In genomic region chr15:67832965-67833503, GRCh38 we compare ENCODE assay signal across 13 cellular contexts. TPM values are rescaled to one million over a fixed set of nuclear protein-coding genes. Genes with fewer than 3 reads are reported as not detected.
DNase-seq lines count a peak whose midpoint lies in the region; ATAC-seq, FAIRE-seq and TF ChIP-seq lines count a peak whose summit lies in the region.
"Had no signal": no experiment of that assay in that cellular context is flagged by ENCODE, and none has a peak within 500 bp of the region (broad histone marks: within the 10 kb centered on the region; RNA-seq: fewer than 3 reads in every experiment).

No MANE protein-coding gene starts in this region.

- H3K9me2 ChIP-seq in hepatocyte (replicated peaks; ENCODE audit: insufficient read depth): no peaks in the 10 kb centered on the region

- H4K20me1 ChIP-seq in hepatocyte (ENCODE audit: insufficient read depth, poor library complexity, severe bottlenecking): no peaks in the 10 kb centered on the region

- H3K27ac ChIP-seq in hepatocyte: no peak overlapping the region
- H3K27ac ChIP-seq: C4-2B had no signal

- TF ChIP-seq CTCF in hepatocyte (IDR thresholded peaks at IDR 0.05; ENCODE audit: poor library complexity): no peak

- ATAC-seq in activated CD8-positive, alpha-beta memory T cell treated with anti-CD3 and anti-CD28 coated beads, Interleukin-2, amount 10 ng/mL, durations not matched to agents 7 days and 5 days: no peak
- ATAC-seq in T-helper 17 cell: no peak

- H3K36me3 ChIP-seq in hepatocyte (replicated peaks; ENCODE audit: insufficient read depth, low read depth): no peaks in the 10 kb centered on the region

- H3K9me3 ChIP-seq in T-helper 17 cell (ENCODE audit: control insufficient read depth, low read length, poor library complexity, severe bottlenecking) (no peaks in the 10 kb centered on the region), hepatocyte (ENCODE audit: low read depth) (no peaks in the 10 kb centered on the region)

- CTCF ChIA-PET in activated CD8-positive, alpha-beta memory T cell treated with anti-CD3 and anti-CD28 coated beads, Interleukin-2, amount 10 ng/mL, durations not matched to agents 7 days and 5 days (lab: Charles Lee): interaction anchor here (1.0 to 2.0 kb wide), 4 partner anchors 311 to 376 kb away, joined by 3 to 10 read pairs (median 3); no protein-coding TSS in a partner anchor

- H3K4me3 Mint-ChIP-seq in activated CD8-positive, alpha-beta memory T cell treated with anti-CD3 and anti-CD28 coated beads, Interleukin-2, amount 10 ng/mL, durations not matched to agents 7 days and 5 days: peak overlapping the region; percentile 10
- peak overlapping the region; percentile 92 for H3K4me3 Mint-ChIP-seq in T-helper 17 cell

- H2AFZ ChIP-seq in hepatocyte: no peak overlapping the region

- peaks cover 81% of the 10 kb centered on the region for H3K27me3 ChIP-seq in hepatocyte

- H3K4me3 ChIP-seq in hepatocyte (peak overlapping the region; percentile 9), skeletal muscle cell (ENCODE audit: low read depth, low read length) (peak overlapping the region; percentile 33)

- no peaks in the 10 kb centered on the region for H3K9me3 Mint-ChIP-seq in activated CD8-positive, alpha-beta memory T cell treated with anti-CD3 and anti-CD28 coated beads, Interleukin-2, amount 10 ng/mL, durations not matched to agents 7 days and 5 days (ENCODE audit: low read depth)

- H3K36me3 Mint-ChIP-seq in activated CD8-positive, alpha-beta memory T cell treated with anti-CD3 and anti-CD28 coated beads, Interleukin-2, amount 10 ng/mL, durations not matched to agents 7 days and 5 days: peaks cover 3% of the 10 kb centered on the region
- peaks cover 5% of the 10 kb centered on the region for H3K36me3 Mint-ChIP-seq in T-helper 17 cell (ENCODE audit: low read depth)

- no peak overlapping the region for H3K27ac Mint-ChIP-seq in activated CD8-positive, alpha-beta memory T cell treated with anti-CD3 and anti-CD28 coated beads, Interleukin-2, amount 10 ng/mL, durations not matched to agents 7 days and 5 days
- H3K27ac Mint-ChIP-seq in T-helper 17 cell: peak overlapping the region; percentile 45

- FAIRE-seq in HTR-8/SVneo (lab: Jason Lieb, UNC): no peak

- H3K4me2 ChIP-seq in hepatocyte: peak overlapping the region; percentile 76

- 6% methylated on average over 23 of the region's 23 CpGs for WGBS in hepatocyte (ENCODE audit: low lambda C conversion rate, missing lambda C conversion rate)

- no peaks in the 10 kb centered on the region for H3K79me2 ChIP-seq in hepatocyte

- H3K4me1 Mint-ChIP-seq in activated CD8-positive, alpha-beta memory T cell treated with anti-CD3 and anti-CD28 coated beads, Interleukin-2, amount 10 ng/mL, durations not matched to agents 7 days and 5 days: peaks cover 34% of the 10 kb centered on the region
- peaks cover 46% of the 10 kb centered on the region for H3K4me1 Mint-ChIP-seq in T-helper 17 cell

- no peak for DNase-seq in activated CD8-positive, alpha-beta memory T cell treated with anti-CD3 and anti-CD28 coated beads, Interleukin-2, amount 10 ng/mL, durations not matched to agents 7 days and 5 days
- DNase-seq in activated CD8-positive, alpha-beta memory T cell treated with anti-CD3 and anti-CD28 coated beads, Interleukin-2, amount 50 U/mL, for 48 hours: no peak
- DNase-seq in T-helper 17 cell (no peak), hepatocyte (ENCODE audit: low spot score) (no peak), skeletal muscle cell (ENCODE audit: low read depth) (no peak), SW480 (ENCODE audit: low spot score) (no peak), HTR-8/SVneo (ENCODE audit: insufficient read length, low spot score) (no peak)
- no peak for DNase-seq in activated CD4-positive, CD25-positive, alpha-beta regulatory T cell (lab: John Stamatoyannopoulos, UW)
- DNase-seq: NCI-H1694 had no signal

- peaks cover 88% of the 10 kb centered on the region for H3K27me3 Mint-ChIP-seq in activated CD8-positive, alpha-beta memory T cell treated with anti-CD3 and anti-CD28 coated beads, Interleukin-2, amount 10 ng/mL, durations not matched to agents 7 days and 5 days
- peaks cover 73% of the 10 kb centered on the region for H3K27me3 Mint-ChIP-seq in T-helper 17 cell

- H3K4me1 ChIP-seq in hepatocyte (ENCODE audit: insufficient read depth): peaks cover 46% of the 10 kb centered on the region

RNA-seq across cellular contexts. Expression of gene RNU6-1, which starts 6.8 kb away (rescaled TPM):
- total RNA-seq in activated CD8-positive, alpha-beta memory T cell treated with anti-CD3 and anti-CD28 coated beads, Interleukin-2, amount 10 ng/mL, durations not matched to agents 7 days and 5 days: not detected
- total RNA-seq in T-helper 17 cell (not detected), hepatocyte (not detected in 2 replicates)
- not detected in 2 replicates for polyA plus RNA-seq in hepatocyte
- total RNA-seq: cerebellum; liver; T-helper 2 cell treated with Interferon-gamma antibody and Interleukin-4, amounts not matched to agents 100 ng/mL and 5 ng/mL, for 36 hours had no signal
- polyA plus RNA-seq: liver had no signal

RNA-seq across cellular contexts. Expression of gene SKOR1, which starts 7.7 kb away (rescaled TPM):
- under 1 TPM; 0.19 to 0.23 TPM for total RNA-seq in activated CD8-positive, alpha-beta memory T cell treated with anti-CD3 and anti-CD28 coated beads, Interleukin-2, amount 10 ng/mL, durations not matched to agents 7 days and 5 days
- 1 to 10 TPM; 2.2 to 2.7 TPM for total RNA-seq in T-helper 17 cell
- total RNA-seq in hepatocyte: 0.12 and 0.23 TPM in 2 replicates
- 0.26 and 0.52 TPM in 2 replicates for polyA plus RNA-seq in hepatocyte
